In genomic region chr22:28769394-28770085, GRCh38 we compare ENCODE assay signal across 28 cellular contexts.
"Had no signal": no experiment of that assay in that cellular context is flagged by ENCODE, and none has a peak within 500 bp of the region (broad histone marks: within the 10 kb centered on the region; RNA-seq: fewer than 3 reads in every experiment).

No MANE protein-coding gene starts in this region.

- H3K9me3 Mint-ChIP-seq: T-helper 2 cell treated with Interferon-gamma antibody and Interleukin-4, amounts not matched to agents 5 μg/mL and 100 μg/mL, for 36 hours had no signal

- H3K4me2 ChIP-seq: hepatocyte had no signal

- H2AFZ ChIP-seq: hepatocyte had no signal

- H3K27ac Mint-ChIP-seq: activated naive CD8-positive, alpha-beta T cell treated with anti-CD3 and anti-CD28 coated beads, Interleukin-2, amount 10 ng/mL, durations not matched to agents 7 days and 5 days; endodermal cell; mesothelial cell of epicardium; T-helper 2 cell treated with Interferon-gamma antibody and Interleukin-4, amounts not matched to agents 5 μg/mL and 100 μg/mL, for 36 hours had no signal

- H3K9me3 ChIP-seq: esophagus squamous epithelium, gastrocnemius medialis, ovary, psoas muscle, suprapubic skin, tibial artery, upper lobe of right lung had no signal

- H3K27me3 Mint-ChIP-seq: naive B cell had no signal

- ATAC-seq: activated CD4-positive, CD25-positive, alpha-beta regulatory T cell treated with anti-CD3 and anti-CD28 coated beads, Interleukin-2, amount 50 U/mL, for 24 hours; gastrocnemius medialis; left colon; psoas muscle; upper lobe of right lung had no signal

- H3K27me3 ChIP-seq: esophagus squamous epithelium, gastrocnemius medialis, hepatocyte, ovary, suprapubic skin, tibial artery, upper lobe of right lung had no signal

- H3K27ac ChIP-seq: epithelial cell of prostate, esophagus squamous epithelium, gastrocnemius medialis, hepatocyte, ovary, psoas muscle, suprapubic skin, tibial artery, upper lobe of right lung, VCaP had no signal

- H3K36me3 ChIP-seq: ovary, suprapubic skin, upper lobe of right lung had no signal

- H3K4me3 ChIP-seq: esophagus squamous epithelium, gastrocnemius medialis, hepatocyte, ovary, psoas muscle, suprapubic skin, tibial artery, upper lobe of right lung had no signal

- DNase-seq: activated CD4-positive, alpha-beta T cell treated with anti-CD3 and anti-CD28 coated beads for 48 hours; activated CD4-positive, alpha-beta T cell treated with anti-CD3 and anti-CD28 coated beads, Interleukin-2, amount 50 U/mL, for 48 hours; activated CD8-positive, alpha-beta memory T cell treated with anti-CD3 and anti-CD28 coated beads for 24 hours; activated effector memory CD4-positive, alpha-beta T cell treated with Interleukin-2 at 50 U/mL for 16 hours; activated naive CD4-positive, alpha-beta T cell treated with Interleukin-2 at 50 U/mL for 16 hours; activated naive CD8-positive, alpha-beta T cell treated with anti-CD3 and anti-CD28 coated beads, Interleukin-2, amount 10 ng/mL, durations not matched to agents 7 days and 5 days; amygdala; caudate nucleus; cortex of kidney; endodermal cell; esophagus squamous epithelium; gastrocnemius medialis; glutamatergic neuron; left colon; naive B cell; ovary; psoas muscle; stimulated activated naive CD4-positive, alpha-beta T cell; T-helper 1 cell; tibial artery; upper lobe of right lung had no signal

- H3K4me3 Mint-ChIP-seq: activated naive CD8-positive, alpha-beta T cell treated with anti-CD3 and anti-CD28 coated beads, Interleukin-2, amount 10 ng/mL, durations not matched to agents 7 days and 5 days; endodermal cell; mesothelial cell of epicardium; T-helper 2 cell treated with Interferon-gamma antibody and Interleukin-4, amounts not matched to agents 5 μg/mL and 100 μg/mL, for 36 hours had no signal
